2 cellular contexts compared by ENCODE assay signal in genomic region chr1:36859926-36860325, GRCh38.
A peak's percentile ranks its signal among the peaks of the same experiment; 100 is the strongest.
TF ChIP-seq lines count a peak whose summit lies in the region.

No MANE protein-coding gene starts in this region.

TF ChIP-seq in GM23338, 12 proteins besides CTCF, POLR2A, EP300 and RAD21:
- TF ChIP-seq EZH2 (IDR thresholded peaks at IDR 0.05; ENCODE audit: low read depth, unreplicated experiment) (no peak), POLR2AphosphoS5 (IDR thresholded peaks at IDR 0.05; ENCODE audit: low read depth) (no peak), ZNF114 (CRISPR knock-in tag; IDR thresholded peaks at IDR 0.05) (no peak), CREB1 (CRISPR knock-in tag; IDR thresholded peaks at IDR 0.05; ENCODE audit: low read depth) (no peak), EZH2phosphoT487 (IDR thresholded peaks at IDR 0.05; ENCODE audit: unreplicated experiment) (no peak), STAT1 (IDR thresholded peaks at IDR 0.05; ENCODE audit: unreplicated experiment) (no peak), NANOG (IDR thresholded peaks at IDR 0.05; ENCODE audit: borderline replicate concordance) (no peak), ZNF331 (CRISPR knock-in tag; IDR thresholded peaks at IDR 0.05; ENCODE audit: low read depth) (no peak), JUNB (IDR thresholded peaks at IDR 0.05; ENCODE audit: unreplicated experiment) (no peak)
- TF ChIP-seq, protein P1, sequence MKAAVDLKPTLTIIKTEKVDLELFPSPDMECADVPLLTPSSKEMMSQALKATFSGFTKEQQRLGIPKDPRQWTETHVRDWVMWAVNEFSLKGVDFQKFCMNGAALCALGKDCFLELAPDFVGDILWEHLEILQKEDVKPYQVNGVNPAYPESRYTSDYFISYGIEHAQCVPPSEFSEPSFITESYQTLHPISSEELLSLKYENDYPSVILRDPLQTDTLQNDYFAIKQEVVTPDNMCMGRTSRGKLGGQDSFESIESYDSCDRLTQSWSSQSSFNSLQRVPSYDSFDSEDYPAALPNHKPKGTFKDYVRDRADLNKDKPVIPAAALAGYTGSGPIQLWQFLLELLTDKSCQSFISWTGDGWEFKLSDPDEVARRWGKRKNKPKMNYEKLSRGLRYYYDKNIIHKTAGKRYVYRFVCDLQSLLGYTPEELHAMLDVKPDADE (IDR thresholded peaks at IDR 0.05): no peak
- TF ChIP-seq, protein P2, sequence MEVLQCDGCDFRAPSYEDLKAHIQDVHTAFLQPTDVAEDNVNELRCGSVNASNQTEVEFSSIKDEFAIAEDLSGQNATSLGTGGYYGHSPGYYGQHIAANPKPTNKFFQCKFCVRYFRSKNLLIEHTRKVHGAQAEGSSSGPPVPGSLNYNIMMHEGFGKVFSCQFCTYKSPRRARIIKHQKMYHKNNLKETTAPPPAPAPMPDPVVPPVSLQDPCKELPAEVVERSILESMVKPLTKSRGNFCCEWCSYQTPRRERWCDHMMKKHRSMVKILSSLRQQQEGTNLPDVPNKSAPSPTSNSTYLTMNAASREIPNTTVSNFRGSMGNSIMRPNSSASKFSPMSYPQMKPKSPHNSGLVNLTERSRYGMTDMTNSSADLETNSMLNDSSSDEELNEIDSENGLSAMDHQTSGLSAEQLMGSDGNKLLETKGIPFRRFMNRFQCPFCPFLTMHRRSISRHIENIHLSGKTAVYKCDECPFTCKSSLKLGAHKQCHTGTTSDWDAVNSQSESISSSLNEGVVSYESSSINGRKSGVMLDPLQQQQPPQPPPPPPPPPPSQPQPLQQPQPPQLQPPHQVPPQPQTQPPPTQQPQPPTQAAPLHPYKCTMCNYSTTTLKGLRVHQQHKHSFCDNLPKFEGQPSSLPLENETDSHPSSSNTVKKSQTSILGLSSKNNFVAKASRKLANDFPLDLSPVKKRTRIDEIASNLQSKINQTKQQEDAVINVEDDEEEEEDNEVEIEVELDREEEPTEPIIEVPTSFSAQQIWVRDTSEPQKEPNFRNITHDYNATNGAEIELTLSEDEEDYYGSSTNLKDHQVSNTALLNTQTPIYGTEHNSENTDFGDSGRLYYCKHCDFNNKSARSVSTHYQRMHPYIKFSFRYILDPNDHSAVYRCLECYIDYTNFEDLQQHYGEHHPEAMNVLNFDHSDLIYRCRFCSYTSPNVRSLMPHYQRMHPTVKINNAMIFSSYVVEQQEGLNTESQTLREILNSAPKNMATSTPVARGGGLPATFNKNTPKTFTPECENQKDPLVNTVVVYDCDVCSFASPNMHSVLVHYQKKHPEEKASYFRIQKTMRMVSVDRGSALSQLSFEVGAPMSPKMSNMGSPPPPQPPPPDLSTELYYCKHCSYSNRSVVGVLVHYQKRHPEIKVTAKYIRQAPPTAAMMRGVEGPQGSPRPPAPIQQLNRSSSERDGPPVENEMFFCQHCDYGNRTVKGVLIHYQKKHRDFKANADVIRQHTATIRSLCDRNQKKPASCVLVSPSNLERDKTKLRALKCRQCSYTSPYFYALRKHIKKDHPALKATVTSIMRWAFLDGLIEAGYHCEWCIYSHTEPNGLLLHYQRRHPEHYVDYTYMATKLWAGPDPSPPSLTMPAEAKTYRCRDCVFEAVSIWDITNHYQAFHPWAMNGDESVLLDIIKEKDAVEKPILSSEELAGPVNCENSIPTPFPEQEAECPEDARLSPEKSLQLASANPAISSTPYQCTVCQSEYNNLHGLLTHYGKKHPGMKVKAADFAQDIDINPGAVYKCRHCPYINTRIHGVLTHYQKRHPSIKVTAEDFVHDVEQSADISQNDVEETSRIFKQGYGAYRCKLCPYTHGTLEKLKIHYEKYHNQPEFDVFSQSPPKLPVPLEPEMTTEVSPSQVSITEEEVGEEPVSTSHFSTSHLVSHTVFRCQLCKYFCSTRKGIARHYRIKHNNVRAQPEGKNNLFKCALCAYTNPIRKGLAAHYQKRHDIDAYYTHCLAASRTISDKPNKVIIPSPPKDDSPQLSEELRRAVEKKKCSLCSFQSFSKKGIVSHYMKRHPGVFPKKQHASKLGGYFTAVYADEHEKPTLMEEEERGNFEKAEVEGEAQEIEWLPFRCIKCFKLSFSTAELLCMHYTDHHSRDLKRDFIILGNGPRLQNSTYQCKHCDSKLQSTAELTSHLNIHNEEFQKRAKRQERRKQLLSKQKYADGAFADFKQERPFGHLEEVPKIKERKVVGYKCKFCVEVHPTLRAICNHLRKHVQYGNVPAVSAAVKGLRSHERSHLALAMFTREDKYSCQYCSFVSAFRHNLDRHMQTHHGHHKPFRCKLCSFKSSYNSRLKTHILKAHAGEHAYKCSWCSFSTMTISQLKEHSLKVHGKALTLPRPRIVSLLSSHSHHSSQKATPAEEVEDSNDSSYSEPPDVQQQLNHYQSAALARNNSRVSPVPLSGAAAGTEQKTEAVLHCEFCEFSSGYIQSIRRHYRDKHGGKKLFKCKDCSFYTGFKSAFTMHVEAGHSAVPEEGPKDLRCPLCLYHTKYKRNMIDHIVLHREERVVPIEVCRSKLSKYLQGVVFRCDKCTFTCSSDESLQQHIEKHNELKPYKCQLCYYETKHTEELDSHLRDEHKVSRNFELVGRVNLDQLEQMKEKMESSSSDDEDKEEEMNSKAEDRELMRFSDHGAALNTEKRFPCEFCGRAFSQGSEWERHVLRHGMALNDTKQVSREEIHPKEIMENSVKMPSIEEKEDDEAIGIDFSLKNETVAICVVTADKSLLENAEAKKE (CRISPR knock-in tag; IDR thresholded peaks at IDR 0.05): no peak
- TF ChIP-seq, protein P3, sequence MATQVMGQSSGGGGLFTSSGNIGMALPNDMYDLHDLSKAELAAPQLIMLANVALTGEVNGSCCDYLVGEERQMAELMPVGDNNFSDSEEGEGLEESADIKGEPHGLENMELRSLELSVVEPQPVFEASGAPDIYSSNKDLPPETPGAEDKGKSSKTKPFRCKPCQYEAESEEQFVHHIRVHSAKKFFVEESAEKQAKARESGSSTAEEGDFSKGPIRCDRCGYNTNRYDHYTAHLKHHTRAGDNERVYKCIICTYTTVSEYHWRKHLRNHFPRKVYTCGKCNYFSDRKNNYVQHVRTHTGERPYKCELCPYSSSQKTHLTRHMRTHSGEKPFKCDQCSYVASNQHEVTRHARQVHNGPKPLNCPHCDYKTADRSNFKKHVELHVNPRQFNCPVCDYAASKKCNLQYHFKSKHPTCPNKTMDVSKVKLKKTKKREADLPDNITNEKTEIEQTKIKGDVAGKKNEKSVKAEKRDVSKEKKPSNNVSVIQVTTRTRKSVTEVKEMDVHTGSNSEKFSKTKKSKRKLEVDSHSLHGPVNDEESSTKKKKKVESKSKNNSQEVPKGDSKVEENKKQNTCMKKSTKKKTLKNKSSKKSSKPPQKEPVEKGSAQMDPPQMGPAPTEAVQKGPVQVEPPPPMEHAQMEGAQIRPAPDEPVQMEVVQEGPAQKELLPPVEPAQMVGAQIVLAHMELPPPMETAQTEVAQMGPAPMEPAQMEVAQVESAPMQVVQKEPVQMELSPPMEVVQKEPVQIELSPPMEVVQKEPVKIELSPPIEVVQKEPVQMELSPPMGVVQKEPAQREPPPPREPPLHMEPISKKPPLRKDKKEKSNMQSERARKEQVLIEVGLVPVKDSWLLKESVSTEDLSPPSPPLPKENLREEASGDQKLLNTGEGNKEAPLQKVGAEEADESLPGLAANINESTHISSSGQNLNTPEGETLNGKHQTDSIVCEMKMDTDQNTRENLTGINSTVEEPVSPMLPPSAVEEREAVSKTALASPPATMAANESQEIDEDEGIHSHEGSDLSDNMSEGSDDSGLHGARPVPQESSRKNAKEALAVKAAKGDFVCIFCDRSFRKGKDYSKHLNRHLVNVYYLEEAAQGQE (IDR thresholded peaks at IDR 0.05; ENCODE audit: unreplicated experiment): no peak

TF ChIP-seq in K562, 482 proteins besides CTCF, POLR2A, EP300 and RAD21:
- TF ChIP-seq NRF1 (conservative IDR thresholded peaks at IDR 0.05 in 1 of 2, IDR thresholded peaks at IDR 0.05 in 1 of 2) (0 out of 4 replicates have a peak, but pooled peaks of 1 of the 2 experiments have one; percentile 12), CBFB (CRISPR knock-in tag; IDR thresholded peaks at IDR 0.05) (no peak)
